ENCODE assay signal across 8 cellular contexts in the genomic region with DNA sequence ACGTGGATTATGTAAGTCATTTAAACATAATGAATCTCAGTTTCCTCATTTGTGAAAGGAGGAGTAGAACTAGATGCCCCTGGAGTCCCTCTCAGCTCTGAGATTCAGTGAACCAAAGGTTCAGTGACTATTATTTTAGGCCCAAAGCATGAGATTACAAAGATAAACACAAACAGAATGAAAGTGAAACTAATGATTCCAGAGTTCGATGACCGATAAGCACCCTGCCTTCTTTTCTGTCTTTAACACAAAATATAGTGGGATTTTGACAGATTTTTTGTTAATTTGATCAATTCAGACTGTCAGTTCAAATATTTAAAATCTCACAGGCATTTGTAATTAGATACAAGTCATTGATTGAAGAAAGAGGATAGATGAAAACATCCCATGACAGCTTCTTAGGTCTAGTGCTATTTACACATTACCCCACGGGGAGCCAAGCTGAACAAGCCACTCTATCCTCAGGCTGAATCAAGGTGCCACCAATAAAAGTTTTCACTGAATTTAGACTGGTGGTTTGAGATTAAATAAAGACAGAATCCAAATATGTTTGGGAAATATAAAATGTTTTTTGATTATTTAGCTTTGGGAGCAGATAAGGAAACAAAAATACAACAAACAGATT.
DNase-seq lines count a peak whose midpoint lies in the region; ATAC-seq and TF ChIP-seq lines count a peak whose summit lies in the region.

No MANE protein-coding gene starts in this region.

- TF ChIP-seq EP300 in suprapubic skin (IDR thresholded peaks at IDR 0.05), result no peak

- 24% methylated on average over 4 of the region's 4 CpGs for WGBS in suprapubic skin

- TF ChIP-seq POLR2A in suprapubic skin (IDR thresholded peaks at IDR 0.05), result no peak

- H3K9me3 ChIP-seq in RWPE2 (ENCODE audit: severe bottlenecking) (no peaks in the 10 kb centered on the region), suprapubic skin (no peaks in the 10 kb centered on the region)

- H3K36me3 Mint-ChIP-seq in activated CD4-positive, alpha-beta T cell treated with anti-CD3 and anti-CD28 coated beads, Interleukin-2, amount 10 ng/mL, durations not matched to agents 24 days and 14 days (ENCODE audit: low read depth), result peaks cover 2% of the 10 kb centered on the region

- no peak overlapping the region for H3K27ac ChIP-seq in RWPE2 (ENCODE audit: poor library complexity, severe bottlenecking)
- no peak overlapping the region for H3K27ac ChIP-seq in suprapubic skin

- H3K27me3 ChIP-seq in RWPE2 (ENCODE audit: insufficient read depth, poor library complexity, severe bottlenecking), result no peaks in the 10 kb centered on the region
- no peaks in the 10 kb centered on the region for H3K27me3 ChIP-seq in suprapubic skin

- ATAC-seq in HG02678 (IDR thresholded peaks at IDR 0.05; ENCODE audit: unreplicated experiment) (peak; percentile 80), RWPE2 (ENCODE audit: low read depth) (peak; percentile 61; the same call in 2 of the 3 replicates), left ventricle myocardium superior (peak; percentile 40)

- intact Hi-C loops in activated CD4-positive, alpha-beta T cell treated with anti-CD3 and anti-CD28 coated beads, Interleukin-2, amount 10 ng/mL, durations not matched to agents 24 days and 14 days (cut with micrococcal nuclease), result no loop called here
- intact Hi-C loops in left ventricle myocardium superior (cut with micrococcal nuclease), result loop anchor here (10.0 kb wide), 1 partner anchor 345 kb away; no protein-coding TSS in a partner anchor

- H3K4me1 ChIP-seq in RWPE2 (ENCODE audit: insufficient read depth, poor library complexity, severe bottlenecking) (peaks cover 7% of the 10 kb centered on the region), suprapubic skin (peaks cover 13% of the 10 kb centered on the region)

- H3K4me1 Mint-ChIP-seq in activated CD4-positive, alpha-beta T cell treated with anti-CD3 and anti-CD28 coated beads, Interleukin-2, amount 10 ng/mL, durations not matched to agents 24 days and 14 days, result peaks cover 12% of the 10 kb centered on the region

- H3K27me3 Mint-ChIP-seq in activated CD4-positive, alpha-beta T cell treated with anti-CD3 and anti-CD28 coated beads, Interleukin-2, amount 10 ng/mL, durations not matched to agents 24 days and 14 days, result no peaks in the 10 kb centered on the region

- DNase-seq in activated CD4-positive, alpha-beta T cell treated with anti-CD3 and anti-CD28 coated beads, Interleukin-2, amount 10 ng/mL, durations not matched to agents 24 days and 14 days, result no peak
- no peak for DNase-seq in activated CD4-positive, alpha-beta T cell treated with anti-CD3 and anti-CD28 coated beads for 1 hour
- DNase-seq in RWPE2 (ENCODE audit: low spot score) (no peak), left ventricle myocardium superior (no peak), suprapubic skin (ENCODE audit: low spot score in 2 of 2) (no peak), NCI-H526 (lab: John Stamatoyannopoulos, UW) (no peak), germinal center (ENCODE audit: low spot score) (no peak)

- peak overlapping the region; percentile 84 for H3K4me3 Mint-ChIP-seq in activated CD4-positive, alpha-beta T cell treated with anti-CD3 and anti-CD28 coated beads, Interleukin-2, amount 10 ng/mL, durations not matched to agents 24 days and 14 days

- H3K36me3 ChIP-seq in RWPE2 (ENCODE audit: low read depth) (peaks cover 14% of the 10 kb centered on the region), suprapubic skin (peaks cover 29% of the 10 kb centered on the region)

- no peak for TF ChIP-seq CTCF in RWPE2 (IDR thresholded peaks at IDR 0.05; ENCODE audit: poor library complexity, severe bottlenecking)
- TF ChIP-seq CTCF in suprapubic skin (IDR thresholded peaks at IDR 0.05), result no peak

- peak overlapping the region; percentile 31 for H3K4me3 ChIP-seq in RWPE2 (ENCODE audit: severe bottlenecking)
- H3K4me3 ChIP-seq in suprapubic skin, result peak overlapping the region; percentile 28

- H3K27ac Mint-ChIP-seq in activated CD4-positive, alpha-beta T cell treated with anti-CD3 and anti-CD28 coated beads, Interleukin-2, amount 10 ng/mL, durations not matched to agents 24 days and 14 days, result peak overlapping the region; percentile 69

- no peaks in the 10 kb centered on the region for H3K9me3 Mint-ChIP-seq in activated CD4-positive, alpha-beta T cell treated with anti-CD3 and anti-CD28 coated beads, Interleukin-2, amount 10 ng/mL, durations not matched to agents 24 days and 14 days
